ENCODE assay signal across 24 cellular contexts in genomic region chr10:7515549-7515948, GRCh38.
"Had no signal": no experiment of that assay in that cellular context is flagged by ENCODE, and none has a peak within 500 bp of the region (broad histone marks: within the 10 kb centered on the region; RNA-seq: fewer than 3 reads in every experiment).

No MANE protein-coding gene starts in this region.

- H3K4me3 ChIP-seq: body of pancreas, cardiac muscle cell, coronary artery, heart right ventricle, pancreas, psoas muscle, right atrium auricular region, testis, uterus had no signal

- H3K36me3 ChIP-seq: cardiac muscle cell, heart right ventricle, pancreas, right atrium auricular region, uterus had no signal

- DNase-seq: activated CD4-positive, alpha-beta T cell treated with anti-CD3 and anti-CD28 coated beads for 48 hours; activated CD4-positive, alpha-beta T cell treated with anti-CD3 and anti-CD28 coated beads, Interleukin-2, amount 50 U/mL, for 48 hours; activated CD8-positive, alpha-beta memory T cell treated with anti-CD3 and anti-CD28 coated beads for 24 hours; activated effector memory CD4-positive, alpha-beta T cell treated with Interleukin-2 at 50 U/mL for 16 hours; activated naive CD4-positive, alpha-beta T cell treated with Interleukin-2 at 50 U/mL for 16 hours; anterior cingulate cortex; body of pancreas; effector memory CD8-positive, alpha-beta T cell; foreskin fibroblast; heart right ventricle; mammary epithelial cell; nephron progenitor cell; nucleus accumbens; pancreas; psoas muscle; stimulated activated CD4-positive, alpha-beta T cell treated with anti-CD3 and anti-CD28 coated beads, Interleukin-2, amount 100 ng/mL, for 48 hours; stimulated activated naive CD4-positive, alpha-beta T cell treated with Interleukin-2 at 50 U/mL for 16 hours; testis; trophoblast cell; uterus had no signal

- H3K27me3 ChIP-seq: body of pancreas, cardiac muscle cell, right atrium auricular region, testis, uterus had no signal

- ATAC-seq: body of pancreas; effector memory CD8-positive, alpha-beta T cell; heart right ventricle; psoas muscle had no signal

- H3K27ac ChIP-seq: body of pancreas, cardiac muscle cell, coronary artery, heart right ventricle, pancreas, psoas muscle, right atrium auricular region, testis, uterus, VCaP had no signal

- H3K9me3 ChIP-seq: body of pancreas, pancreas, psoas muscle, right atrium auricular region, testis, uterus had no signal
